In the genomic region with DNA sequence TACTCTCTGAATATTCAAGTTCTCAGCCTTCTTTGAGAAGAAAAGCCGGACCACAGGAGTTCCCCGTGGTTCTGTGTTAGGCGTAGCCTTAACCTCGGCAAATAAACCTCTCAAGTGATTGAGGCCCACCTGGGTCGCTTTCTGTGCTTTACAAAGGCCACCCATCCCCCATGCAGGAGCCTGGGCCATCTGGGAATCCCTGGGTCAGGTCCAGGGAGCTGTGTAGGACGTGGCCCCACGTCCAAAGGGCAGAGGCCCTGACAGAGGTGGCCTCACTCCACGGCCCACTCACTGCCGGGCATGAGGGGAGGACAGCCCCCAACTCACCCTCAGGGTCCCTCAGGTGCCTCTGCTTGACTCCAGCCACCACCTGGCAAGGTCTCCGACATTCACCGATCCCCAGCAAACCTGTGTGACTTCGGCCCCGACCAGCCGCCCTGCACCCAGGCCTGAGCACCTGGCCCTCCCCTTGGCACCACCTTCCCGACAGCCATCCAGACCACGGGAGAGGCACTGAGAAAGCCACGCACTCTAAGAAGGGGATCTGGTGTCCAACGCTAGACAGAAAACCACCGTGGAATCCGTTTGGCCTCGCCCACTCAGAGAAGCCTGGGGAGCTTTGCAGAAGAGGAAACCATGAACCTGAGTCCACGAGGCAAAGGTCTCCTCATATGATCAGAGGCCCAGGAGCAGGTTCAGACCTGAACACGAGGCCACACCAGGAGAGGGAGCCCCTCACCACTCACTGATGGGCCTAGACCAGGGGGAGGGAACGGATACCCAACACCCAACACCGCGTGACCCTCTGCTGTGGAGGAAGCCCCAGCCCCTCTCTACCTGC, we compare ENCODE assay signal across 9 cellular contexts.
DNase-seq lines count a peak whose midpoint lies in the region; ATAC-seq and FAIRE-seq lines count a peak whose summit lies in the region.
"Had no signal": no experiment of that assay in that cellular context is flagged by ENCODE, and none has a peak within 500 bp of the region (broad histone marks: within the 10 kb centered on the region; RNA-seq: fewer than 3 reads in every experiment).

No MANE protein-coding gene starts in this region.

- H3K27me3 Mint-ChIP-seq in activated naive CD4-positive, alpha-beta T cell treated with anti-CD3 and anti-CD28 coated beads, Interleukin-2, amount 50 U/mL, for 24 hours: no peaks in the 10 kb centered on the region
- peaks cover 3% of the 10 kb centered on the region for H3K27me3 Mint-ChIP-seq in memory B cell

- H3K4me3 Mint-ChIP-seq in activated naive CD4-positive, alpha-beta T cell treated with anti-CD3 and anti-CD28 coated beads, Interleukin-2, amount 50 U/mL, for 24 hours: peak overlapping the region; percentile 58
- peak overlapping the region; percentile 25 for H3K4me3 Mint-ChIP-seq in memory B cell

- H3K27ac Mint-ChIP-seq in activated naive CD4-positive, alpha-beta T cell treated with anti-CD3 and anti-CD28 coated beads, Interleukin-2, amount 50 U/mL, for 24 hours: peak overlapping the region; percentile 91
- peak overlapping the region; percentile 99 for H3K27ac Mint-ChIP-seq in memory B cell

- H3K9me3 Mint-ChIP-seq in activated naive CD4-positive, alpha-beta T cell treated with anti-CD3 and anti-CD28 coated beads, Interleukin-2, amount 50 U/mL, for 24 hours: no peaks in the 10 kb centered on the region
- no peaks in the 10 kb centered on the region for H3K9me3 Mint-ChIP-seq in memory B cell

- ATAC-seq in memory B cell (ENCODE audit: low read depth) (no peak), GM21515 (IDR thresholded peaks at IDR 0.05; ENCODE audit: unreplicated experiment) (no peak), HG02571 (IDR thresholded peaks at IDR 0.05; ENCODE audit: unreplicated experiment) (no peak)

- peak; percentile 20 for FAIRE-seq in HTR-8/SVneo (lab: Jason Lieb, UNC)

- H3K4me1 Mint-ChIP-seq in activated naive CD4-positive, alpha-beta T cell treated with anti-CD3 and anti-CD28 coated beads, Interleukin-2, amount 50 U/mL, for 24 hours: peaks cover 68% of the 10 kb centered on the region
- H3K4me1 Mint-ChIP-seq in memory B cell: peaks cover 46% of the 10 kb centered on the region

- DNase-seq in CD1c-positive myeloid dendritic cell (ENCODE audit: extremely low spot score): peak; percentile 76
- DNase-seq in HTR-8/SVneo (ENCODE audit: insufficient read length, low spot score): no peak
- DNase-seq in memory B cell (ENCODE audit: low spot score in 2 of 2): no peak
- no peak for DNase-seq in ecto neural progenitor cell (ENCODE audit: low spot score)
- DNase-seq in NCI-H128 (lab: John Stamatoyannopoulos, UW; ENCODE audit: unreplicated experiment): no peak
- DNase-seq: NCI-H1048 had no signal

- H3K36me3 Mint-ChIP-seq in activated naive CD4-positive, alpha-beta T cell treated with anti-CD3 and anti-CD28 coated beads, Interleukin-2, amount 50 U/mL, for 24 hours: no peaks in the 10 kb centered on the region
- no peaks in the 10 kb centered on the region for H3K36me3 Mint-ChIP-seq in memory B cell
